17 cellular contexts compared by ENCODE assay signal in genomic region chr17:46141645-46142044, GRCh38. TPM values are rescaled to one million over a fixed set of nuclear protein-coding genes. Genes with fewer than 3 reads are reported as not detected.
DNase-seq lines count a peak whose midpoint lies in the region; ATAC-seq, FAIRE-seq and TF ChIP-seq lines count a peak whose summit lies in the region.
"Had no signal": no experiment of that assay in that cellular context is flagged by ENCODE, and none has a peak within 500 bp of the region (broad histone marks: within the 10 kb centered on the region; RNA-seq: fewer than 3 reads in every experiment).

No MANE protein-coding gene starts in this region.

- intact Hi-C loops in right lobe of liver (cut with DNase I) (no loop called here), HepG2 (cut with micrococcal nuclease; ENCODE audit: unreplicated experiment) (no loop called here)

- TF ChIP-seq POLR2A in right lobe of liver (IDR thresholded peaks at IDR 0.05) = no peak
- no peak for TF ChIP-seq POLR2A in HepG2 (IDR thresholded peaks at IDR 0.05; ENCODE audit: insufficient read depth in 1 of 2, low read depth in 2 of 2, low read length in 2 of 2)

- H3K79me2 ChIP-seq in HepG2 (ENCODE audit: insufficient read depth, low read length) = peaks cover 94% of the 10 kb centered on the region

- H3K9ac ChIP-seq in HepG2 (ENCODE audit: insufficient read depth, low read depth, low read length) = no peak overlapping the region
- H3K9ac ChIP-seq: neural progenitor cell had no signal

- BruUV-seq in HepG2 (replicated peaks; lab: Mats Ljungman, UMichigan) = no TSS peak

- 30% methylated on average over 5 of the region's 5 CpGs for WGBS in right lobe of liver (ENCODE audit: insufficient coverage, low coverage, low lambda C conversion rate, missing lambda C conversion rate)
- WGBS in HepG2 (ENCODE audit: low lambda C conversion rate) = 95% methylated on average over 5 of the region's 5 CpGs

- DNase-seq in right lobe of liver = peak in 1 of 3 donors; percentile 34
- no peak for DNase-seq in HepG2 (ENCODE audit: low spot score)
- peak; percentile 46 for DNase-seq in NOMO-1 treated with DMSO at 0.1 percent for 48 hours (lab: John Stamatoyannopoulos, UW; ENCODE audit: unreplicated experiment)
- no peak for DNase-seq in central memory CD8-positive, alpha-beta T cell (ENCODE audit: low spot score in 2 of 2)
- DNase-seq in stimulated activated naive CD8-positive, alpha-beta T cell treated with anti-CD3 and anti-CD28 coated beads, Interleukin-15, amount 100 ng/mL, for 72 hours = no peak
- DNase-seq in NCI-H2227 treated with DMSO at 0.1 percent for 48 hours (lab: John Stamatoyannopoulos, UW) = no peak
- no peak for DNase-seq in NCI-H187 (lab: John Stamatoyannopoulos, UW)
- DNase-seq: activated naive CD4-positive, alpha-beta T cell treated with Interleukin-2 at 50 U/mL for 16 hours; mammary epithelial cell; MG63; NCI-H2081; retina; WERI-Rb-1 had no signal

- H3K4me3 Mint-ChIP-seq in central memory CD8-positive, alpha-beta T cell = no peak overlapping the region
- H3K4me3 Mint-ChIP-seq in stimulated activated naive CD8-positive, alpha-beta T cell treated with anti-CD3 and anti-CD28 coated beads, Interleukin-15, amount 100 ng/mL, for 72 hours = peak overlapping the region; percentile 23 to 60
- H3K4me3 Mint-ChIP-seq: neural progenitor cell had no signal

- no peak for TF ChIP-seq RAD21 in HepG2 (CRISPR knock-in tag; IDR thresholded peaks at IDR 0.05)

- H3K36me3 Mint-ChIP-seq in central memory CD8-positive, alpha-beta T cell (ENCODE audit: insufficient read depth) = peaks cover 28% of the 10 kb centered on the region

- no peaks in the 10 kb centered on the region for H3K9me3 Mint-ChIP-seq in central memory CD8-positive, alpha-beta T cell
- no peaks in the 10 kb centered on the region for H3K9me3 Mint-ChIP-seq in stimulated activated naive CD8-positive, alpha-beta T cell treated with anti-CD3 and anti-CD28 coated beads, Interleukin-15, amount 100 ng/mL, for 72 hours

- in situ Hi-C loops in HepG2 (cut with HindIII; ENCODE audit: extremely low pct_ligation_motif_present, low pct_unique_long_range_greater_than_20kb) = no loop called here

- ATAC-seq in right lobe of liver (peak in 3 of 4 donors; percentile 12 to 33 (median 22)), HepG2 (no peak), HG02763 (IDR thresholded peaks at IDR 0.05; ENCODE audit: unreplicated experiment) (no peak)
- ATAC-seq in central memory CD8-positive, alpha-beta T cell (replicated peaks; ENCODE audit: extremely low read depth, poor library complexity, severe bottlenecking) = no peak
- ATAC-seq in stimulated activated naive CD8-positive, alpha-beta T cell treated with anti-CD3 and anti-CD28 coated beads, Interleukin-15, amount 100 ng/mL, for 72 hours = peak; percentile 26

- H3K4me2 ChIP-seq in HepG2 (ENCODE audit: low read depth, low read length) = no peak overlapping the region
- H3K4me2 ChIP-seq: neural progenitor cell had no signal

- no peak for TF ChIP-seq CTCF in right lobe of liver (IDR thresholded peaks at IDR 0.05)
- TF ChIP-seq CTCF in HepG2 (CRISPR knock-in tag; IDR thresholded peaks at IDR 0.05) = no peak

- peaks cover 85% of the 10 kb centered on the region for H4K20me1 ChIP-seq in HepG2 (ENCODE audit: insufficient read depth, low read length)

- H3K27me3 ChIP-seq in right lobe of liver (no peaks in the 10 kb centered on the region), HepG2 (ENCODE audit: control insufficient read depth in 1 of 2, insufficient read depth in 2 of 2, low read length in 2 of 2) (no peaks in the 10 kb centered on the region)
- H3K27me3 ChIP-seq: esophagus muscularis mucosa, MG63, neural progenitor cell had no signal

- H3K9me3 ChIP-seq in right lobe of liver (no peaks in the 10 kb centered on the region), HepG2 (ENCODE audit: low read length) (no peaks in the 10 kb centered on the region)
- H3K9me3 ChIP-seq: esophagus muscularis mucosa, HAP-1, MG63 had no signal

- POLR2A ChIA-PET in HepG2 (lab: Yijun Ruan, JAX) = no interaction called here

- H3K4me1 Mint-ChIP-seq in central memory CD8-positive, alpha-beta T cell = peaks cover 91% of the 10 kb centered on the region
- peaks cover 99% of the 10 kb centered on the region for H3K4me1 Mint-ChIP-seq in stimulated activated naive CD8-positive, alpha-beta T cell treated with anti-CD3 and anti-CD28 coated beads, Interleukin-15, amount 100 ng/mL, for 72 hours

- H3K4me3 ChIP-seq in right lobe of liver (no peak overlapping the region), HepG2 (replicated peaks in 1 of 3; ENCODE audit: insufficient read depth in 1 of 3, low read depth in 2 of 3, low read length in 3 of 3) (no peak overlapping the region)
- H3K4me3 ChIP-seq: esophagus muscularis mucosa, HAP-1, MG63, neural progenitor cell had no signal

- H3K4me1 ChIP-seq in right lobe of liver = peaks cover 2 to 73% (median 17%) of the 10 kb centered on the region in 4 donors
- peaks cover 60% of the 10 kb centered on the region for H3K4me1 ChIP-seq in HepG2 (ENCODE audit: insufficient read depth, low read length)

- H2AFZ ChIP-seq in HepG2 (ENCODE audit: low read length) = no peak overlapping the region
- H2AFZ ChIP-seq: neural progenitor cell had no signal

- CTCF ChIA-PET in HepG2 (lab: Yijun Ruan, JAX; ENCODE audit: low intra/inter-chr PET ratio, low total read pairs) = no interaction called here

- H3K27ac Mint-ChIP-seq in central memory CD8-positive, alpha-beta T cell (ENCODE audit: low read depth) = peak overlapping the region; percentile 12
- H3K27ac Mint-ChIP-seq in stimulated activated naive CD8-positive, alpha-beta T cell treated with anti-CD3 and anti-CD28 coated beads, Interleukin-15, amount 100 ng/mL, for 72 hours = peak overlapping the region in 1 of 2 donors; percentile 48
- H3K27ac Mint-ChIP-seq: neural progenitor cell had no signal

- TF ChIP-seq EP300 in HepG2 (IDR thresholded peaks at IDR 0.05; ENCODE audit: low read depth in 2 of 2, low read length in 2 of 2) (no peak), HepG2 (CRISPR knock-in tag; IDR thresholded peaks at IDR 0.05; ENCODE audit: borderline replicate concordance) (no peak)

- no peak for FAIRE-seq in HepG2 (lab: Jason Lieb, UNC)

- H3K27me3 Mint-ChIP-seq in central memory CD8-positive, alpha-beta T cell = no peaks in the 10 kb centered on the region
- H3K27me3 Mint-ChIP-seq in stimulated activated naive CD8-positive, alpha-beta T cell treated with anti-CD3 and anti-CD28 coated beads, Interleukin-15, amount 100 ng/mL, for 72 hours = no peaks in the 10 kb centered on the region

- H3K36me3 ChIP-seq in right lobe of liver (no peaks in the 10 kb centered on the region), HepG2 (replicated peaks in 1 of 2; ENCODE audit: control insufficient read depth in 1 of 2, insufficient read depth in 2 of 2, low read length in 2 of 2) (no peaks in the 10 kb centered on the region)
- H3K36me3 ChIP-seq: esophagus muscularis mucosa, HAP-1, MG63 had no signal

- H3K27ac ChIP-seq in right lobe of liver = no peak overlapping the region
- H3K27ac ChIP-seq in HepG2 (ENCODE audit: extremely low read length, insufficient read depth, low read length) = no peak overlapping the region
- H3K27ac ChIP-seq: neural progenitor cell, WERI-Rb-1 had no signal

TF ChIP-seq in HepG2, 621 proteins besides CTCF, POLR2A, EP300 and RAD21 (continues in another document):
- no peak for TF ChIP-seq ZNF33A (CRISPR knock-in tag; IDR thresholded peaks at IDR 0.05; ENCODE audit: borderline replicate concordance)
- TF ChIP-seq PPARG (CRISPR knock-in tag; conservative IDR thresholded peaks at IDR 0.05) = no peak
- no peak for TF ChIP-seq GABPA (IDR thresholded peaks at IDR 0.05; ENCODE audit: low read depth, low read length)
- TF ChIP-seq GABPA (CRISPR knock-in tag; IDR thresholded peaks at IDR 0.05; ENCODE audit: low read depth) = no peak
- no peak for TF ChIP-seq MXI1 (IDR thresholded peaks at IDR 0.05; ENCODE audit: borderline replicate concordance, low read depth, low read length)
- TF ChIP-seq NCOA2 (CRISPR knock-in tag; IDR thresholded peaks at IDR 0.05) = no peak
- TF ChIP-seq SRSF4 (IDR thresholded peaks at IDR 0.05; ENCODE audit: low read depth, low read length, poor library complexity, severe bottlenecking) = no peak
- no peak for TF ChIP-seq HMG20B (CRISPR knock-in tag; conservative IDR thresholded peaks at IDR 0.05)
- no peak for TF ChIP-seq ZNF292 (CRISPR knock-in tag; IDR thresholded peaks at IDR 0.05; ENCODE audit: borderline replicate concordance, low read depth)
- no peak for TF ChIP-seq HDAC2 (CRISPR knock-in tag; IDR thresholded peaks at IDR 0.05)

RNA-seq across cellular contexts. Expression of gene KANSL1, which starts 51.6 kb away (rescaled TPM):
- total RNA-seq in right lobe of liver (10 to 100 TPM; 23.1 to 29.5 (median 25.9) TPM), HepG2 (2016; rRNA removed; fragmentation: Illumina TruSeq; extraction: Trizol) (59.6 and 60.9 TPM in 2 replicates)
- 223 and 253 TPM in 2 replicates for total RNA-seq in HepG2 (2016; cell fraction: cytosol; rRNA removed; fragmentation: Illumina TruSeq; extraction: Trizol; ENCODE audit: low read depth)
- total RNA-seq in HepG2 (2016; cell fraction: insoluble cytoplasmic fraction; rRNA removed; fragmentation: Illumina TruSeq; extraction: Trizol) = 54.9 and 58.3 TPM in 2 replicates
- 138 and 153 TPM in 2 replicates for total RNA-seq in HepG2 (2016; cell fraction: membrane; rRNA removed; fragmentation: Illumina TruSeq; extraction: Trizol)
- 130 and 145 TPM in 2 replicates for total RNA-seq in HepG2 (2016; cell fraction: nucleus; rRNA removed; fragmentation: Illumina TruSeq; extraction: Trizol)
- polyA plus RNA-seq in HepG2 (2011; rRNA removed) = 22.8 and 24.0 TPM in 2 replicates
- 11.2 and 14.3 TPM in 2 replicates for polyA plus RNA-seq in HepG2 (2011; cell fraction: cytosol; rRNA removed)
- polyA plus RNA-seq in HepG2 (2011; cell fraction: nucleus; rRNA removed) = 69.1 and 88.4 TPM in 2 replicates
- polyA plus RNA-seq in HepG2 (2012) = 23.5 and 23.7 TPM in 2 replicates
- 2.0 and 2.7 TPM in 2 replicates for polyA plus RNA-seq in HepG2 (2016; cell fraction: cytosol; fragmentation: Illumina TruSeq; extraction: Trizol; ENCODE audit: low read depth)
- polyA plus RNA-seq in HepG2 (2016; cell fraction: insoluble cytoplasmic fraction; fragmentation: Illumina TruSeq; extraction: Trizol; ENCODE audit: low read depth) = 21.5 and 27.8 TPM in 2 replicates
- polyA plus RNA-seq in HepG2 (2016; cell fraction: membrane; fragmentation: Illumina TruSeq; extraction: Trizol; ENCODE audit: low read depth) = 5.6 and 6.8 TPM in 2 replicates
- 94.8 and 102 TPM in 2 replicates for polyA plus RNA-seq in HepG2 (2016; cell fraction: nucleus; fragmentation: Illumina TruSeq; extraction: Trizol; ENCODE audit: insufficient read depth, low read depth)
- polyA minus RNA-seq in HepG2 (2011; rRNA and poly(A)+ RNA removed; ENCODE audit: low replicate concordance) = 94.4 and 97.7 TPM in 2 replicates
- polyA minus RNA-seq in HepG2 (2011; cell fraction: cytosol; rRNA and poly(A)+ RNA removed) = 61.5 and 62.2 TPM in 2 replicates
- polyA minus RNA-seq in HepG2 (2011; cell fraction: nucleus; rRNA and poly(A)+ RNA removed) = 272 and 315 TPM in 2 replicates

Comparison
In these comparisons a context has a peak if more than half of its experiments do, and no peak if none do; other contexts are left out.
1. ATAC-seq: peak in right lobe of liver (3 of 4) and stimulated activated naive CD8-positive, alpha-beta T cell treated with anti-CD3 and anti-CD28 coated beads, Interleukin-15, amount 100 ng/mL, for 72 hours (single experiment); none in HepG2 (single experiment), central memory CD8-positive, alpha-beta T cell (single experiment) and HG02763 (single experiment).